Comparison of ENCODE assay signal across 8 cellular contexts in genomic region chr7:140672382-140673062, GRCh38. TPM values are rescaled to one million over a fixed set of nuclear protein-coding genes. Genes with fewer than 3 reads are reported as not detected.
A peak's percentile ranks its signal among the peaks of the same experiment; 100 is the strongest.
DNase-seq lines count a peak whose midpoint lies in the region; ATAC-seq and TF ChIP-seq lines count a peak whose summit lies in the region.

TSS of gene ADCK2 (plus strand) at chr7:140672945. CDS start at chr7:140673331, 386 bp downstream.

- TF ChIP-seq CTCF in heart left ventricle (IDR thresholded peaks at IDR 0.05) (no peak), prostate gland (IDR thresholded peaks at IDR 0.05) (no peak)

- peak in 1 of 2 donors; percentile 29 for TF ChIP-seq POLR2A in heart left ventricle (IDR thresholded peaks at IDR 0.05)
- peak; percentile 61 for TF ChIP-seq POLR2A in prostate gland (IDR thresholded peaks at IDR 0.05)

- WGBS in heart left ventricle, 4 donors: 1 to 3% (median 1%) methylated on average over 8 to 41 of the region's 41 CpGs
- WGBS in prostate gland: under 1% methylated on average over 24 of the region's 41 CpGs
- whole genome bisulfite sequencing in urinary bladder: 1% methylated on average over 41 of the region's 41 CpGs

- peaks cover 22% of the 10 kb centered on the region for H3K4me1 ChIP-seq in CD4-positive, CD25-positive, alpha-beta regulatory T cell (ENCODE audit: control insufficient read depth, insufficient read depth, low read length, poor library complexity, severe bottlenecking)
- peaks cover 0 to 37% (median 21%) of the 10 kb centered on the region in 12 donors for H3K4me1 ChIP-seq in heart left ventricle
- peaks cover 3% of the 10 kb centered on the region for H3K4me1 ChIP-seq in prostate gland (replicated peaks)
- H3K4me1 ChIP-seq in urinary bladder (ENCODE audit: insufficient read depth): no peaks in the 10 kb centered on the region

- H3K9me3 ChIP-seq in CD4-positive, CD25-positive, alpha-beta regulatory T cell (ENCODE audit: control insufficient read depth in 2 of 2, low read length in 2 of 2): no peaks in the 10 kb centered on the region
- H3K9me3 ChIP-seq in heart left ventricle: no peaks in the 10 kb centered on the region
- no peaks in the 10 kb centered on the region for H3K9me3 ChIP-seq in prostate gland

- DNase-seq in CD4-positive, CD25-positive, alpha-beta regulatory T cell: peak in 2 of 3 donors; percentile 54 to 61
- DNase-seq in GM19238 (ENCODE audit: insufficient read length, low spot score): peak; percentile 85
- peak; percentile 80 for DNase-seq in RPMI8226
- DNase-seq in heart left ventricle: peak; percentile 46 to 81 (median 72)
- DNase-seq in prostate gland (ENCODE audit: low spot score): peak; percentile 59

- ATAC-seq in CD4-positive, CD25-positive, alpha-beta regulatory T cell (ENCODE audit: low read depth in 2 of 2): peak; percentile 60 to 69
- ATAC-seq in HG03442 (IDR thresholded peaks at IDR 0.05; ENCODE audit: unreplicated experiment): peak; percentile 48
- ATAC-seq in heart left ventricle: peak; percentile 5 to 82 (median 69)

- peak within 1 kb of the TSS; percentile 74 for H3K27ac ChIP-seq in CD4-positive, CD25-positive, alpha-beta regulatory T cell (ENCODE audit: insufficient read depth, low read length, poor library complexity, severe bottlenecking)
- H3K27ac ChIP-seq in heart left ventricle (peak within 1 kb of the TSS; percentile 62 to 89 (median 79)), prostate gland (peak within 1 kb of the TSS; percentile 86 to 93), urinary bladder (ENCODE audit: low read depth) (peak within 1 kb of the TSS; percentile 88)

- peaks cover 3% of the 10 kb centered on the region for H3K36me3 Mint-ChIP-seq in CD4-positive, CD25-positive, alpha-beta regulatory T cell
- H3K36me3 Mint-ChIP-seq in activated naive CD8-positive, alpha-beta T cell: no peaks in the 10 kb centered on the region

- peak within 1 kb of the TSS; percentile 69 for H3K4me3 ChIP-seq in CD4-positive, CD25-positive, alpha-beta regulatory T cell (ENCODE audit: low read depth, low read length)
- H3K4me3 ChIP-seq in heart left ventricle (peak within 1 kb of the TSS; percentile 54 to 97 (median 80)), prostate gland (peak within 1 kb of the TSS; percentile 72 to 80), urinary bladder (ENCODE audit: low read depth, low read length) (peak within 1 kb of the TSS; percentile 97)

- H3K36me3 ChIP-seq in CD4-positive, CD25-positive, alpha-beta regulatory T cell (ENCODE audit: control insufficient read depth, insufficient read depth, low read length): no peaks in the 10 kb centered on the region
- H3K36me3 ChIP-seq in heart left ventricle (no peaks in the 10 kb centered on the region), prostate gland (no peaks in the 10 kb centered on the region), urinary bladder (ENCODE audit: insufficient read depth) (no peaks in the 10 kb centered on the region)

- H3K27me3 ChIP-seq in CD4-positive, CD25-positive, alpha-beta regulatory T cell (ENCODE audit: control insufficient read depth, insufficient read depth, low read length): no peaks in the 10 kb centered on the region
- H3K27me3 ChIP-seq in heart left ventricle (no peaks in the 10 kb centered on the region), prostate gland (replicated peaks; ENCODE audit: insufficient read depth) (no peaks in the 10 kb centered on the region)

- H3K4me1 Mint-ChIP-seq in CD4-positive, CD25-positive, alpha-beta regulatory T cell: peaks cover 0 to 43% (median 30%) of the 10 kb centered on the region in 4 donors
- H3K4me1 Mint-ChIP-seq in activated naive CD8-positive, alpha-beta T cell (ENCODE audit: low read depth): peaks cover 33% of the 10 kb centered on the region

- no peaks in the 10 kb centered on the region for H3K9me3 Mint-ChIP-seq in CD4-positive, CD25-positive, alpha-beta regulatory T cell
- H3K9me3 Mint-ChIP-seq in activated naive CD8-positive, alpha-beta T cell (ENCODE audit: low read depth): no peaks in the 10 kb centered on the region

- H3K4me3 Mint-ChIP-seq in CD4-positive, CD25-positive, alpha-beta regulatory T cell: peak within 1 kb of the TSS; percentile 87 to 95 (median 90)
- peak within 1 kb of the TSS; percentile 90 for H3K4me3 Mint-ChIP-seq in activated naive CD8-positive, alpha-beta T cell

- H3K27me3 Mint-ChIP-seq in CD4-positive, CD25-positive, alpha-beta regulatory T cell: peaks cover 16% of the 10 kb centered on the region
- no peaks in the 10 kb centered on the region for H3K27me3 Mint-ChIP-seq in activated naive CD8-positive, alpha-beta T cell

- H3K27ac Mint-ChIP-seq in CD4-positive, CD25-positive, alpha-beta regulatory T cell: peak within 1 kb of the TSS; percentile 76 to 90 (median 86)
- H3K27ac Mint-ChIP-seq in activated naive CD8-positive, alpha-beta T cell: peak within 1 kb of the TSS; percentile 83

- intact Hi-C loops in heart left ventricle (cut with DNase I): loop anchor here in 5 of 10 donors (5.0 to 10.0 kb wide), 2 partner anchors 340 to 342 kb away; partner anchors contain the start of gene MRPS33 (in 5 of the 5)
- intact Hi-C loops in prostate gland (cut with DNase I): loop anchor here (10.0 kb wide), 1 partner anchor 342 kb away; the partner anchor contains the start of gene MRPS33

RNA-seq across cellular contexts. Expression of gene ADCK2, which starts in this region (rescaled TPM):
- total RNA-seq in CD4-positive, CD25-positive, alpha-beta regulatory T cell: 14.3 TPM
- polyA plus RNA-seq in CD4-positive, CD25-positive, alpha-beta regulatory T cell: 10 to 100 TPM; 29.9 to 35.2 (median 32.1) TPM
- total RNA-seq in heart left ventricle (10 to 100 TPM in 6 of 9 donors, 1 to 10 TPM in 3; 6.8 to 18.3 (median 10.5) TPM), prostate gland (10 to 100 TPM; 26.5 to 30.6 TPM), urinary bladder (15.6 TPM)
- polyA plus RNA-seq in heart left ventricle (10 to 100 TPM in 1 of 2 donors, 1 to 10 TPM in 1; 5.3 to 15.4 TPM), urinary bladder (17.2 TPM)

Comparison
In these comparisons a context has a peak if more than half of its experiments do, and no peak if none do; other contexts are left out.
1. Peak in every context shown above with its lines: DNase-seq, ATAC-seq, H3K4me3 ChIP-seq and H3K27ac ChIP-seq.